23 cellular contexts compared by ENCODE assay signal in the genomic region with DNA sequence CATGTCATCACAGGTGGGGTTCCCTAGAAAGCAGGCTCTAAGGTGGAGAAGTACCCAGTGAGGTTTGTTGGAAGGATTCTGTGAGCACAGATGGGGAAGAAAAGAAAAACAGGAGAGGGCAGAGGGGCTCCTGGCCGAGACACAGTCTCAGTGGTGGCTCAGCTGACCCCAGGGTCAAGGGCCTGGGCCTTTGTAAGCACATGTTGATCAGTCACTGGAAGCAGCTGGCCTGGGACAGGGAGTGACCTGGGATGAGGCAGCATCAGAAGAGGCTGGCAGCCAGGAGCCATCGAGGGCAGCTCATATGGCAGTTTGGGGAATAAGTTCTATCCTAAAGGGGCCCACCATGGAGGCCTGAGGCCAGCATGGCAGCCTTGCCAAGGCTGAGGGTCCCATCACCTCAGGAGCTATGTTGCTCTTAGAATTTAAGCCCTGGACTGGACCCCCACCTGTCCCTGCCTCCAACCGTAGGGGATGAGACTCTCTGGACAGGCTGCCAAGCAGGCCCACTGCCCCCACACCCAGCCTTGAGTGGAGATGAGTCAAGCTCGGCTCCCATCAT. TPM values are rescaled to one million over a fixed set of nuclear protein-coding genes. Genes with fewer than 3 reads are reported as not detected.
"Had no signal": no experiment of that assay in that cellular context is flagged by ENCODE, and none has a peak within 500 bp of the region (broad histone marks: within the 10 kb centered on the region; RNA-seq: fewer than 3 reads in every experiment).

No MANE protein-coding gene starts in this region.

- ATAC-seq: HepG2, SK-N-SH treated with all-trans-retinoic acid at 6 μM for 48 hours had no signal

- DNase-seq: IMR-90, Kasumi-1, KG1, MM.1S, NCI-H1092 treated with DMSO at 0.1 percent for 48 hours, NCI-H1436, NCI-H187, NCI-H2029, NCI-H2081 treated with DMSO at 0.1 percent for 48 hours, NCI-H2171, NCI-H226, NCI-H446, NCI-H510A, NCI-H524 treated with DMSO at 0.1 percent for 48 hours, NCI-H69, NCI-H774, RPMI8226, SHP77 had no signal

RNA-seq across cellular contexts. Expression of a gene that starts 6.3 kb away (rescaled TPM):
- total RNA-seq: HepG2, IMR-90 had no signal

RNA-seq across cellular contexts. Expression of a gene that starts 31.3 kb away (rescaled TPM):
- total RNA-seq: HepG2, HT1080, IMR-90, M059J, SK-MEL-5 had no signal
